Comparison of ENCODE assay signal across 17 cellular contexts in genomic region chr13:27913116-27913515, GRCh38. TPM values are rescaled to one million over a fixed set of nuclear protein-coding genes. Genes with fewer than 3 reads are reported as not detected.
A peak's percentile ranks its signal among the peaks of the same experiment; 100 is the strongest.
DNase-seq lines count a peak whose midpoint lies in the region; ATAC-seq and TF ChIP-seq lines count a peak whose summit lies in the region.
"Had no signal": no experiment of that assay in that cellular context is flagged by ENCODE, and none has a peak within 500 bp of the region (broad histone marks: within the 10 kb centered on the region; RNA-seq: fewer than 3 reads in every experiment).

No MANE protein-coding gene starts in this region.

- H3K79me2 ChIP-seq in PC-9 (ENCODE audit: low read depth) = no peaks in the 10 kb centered on the region

- no peaks in the 10 kb centered on the region for H3K9me2 ChIP-seq in PC-9 (ENCODE audit: insufficient read depth)

- H3K9me3 ChIP-seq in PC-9 (ENCODE audit: insufficient read depth, low read depth) = no peaks in the 10 kb centered on the region
- no peaks in the 10 kb centered on the region for H3K9me3 ChIP-seq in RWPE2 (ENCODE audit: severe bottlenecking)
- H3K9me3 ChIP-seq: HAP-1 had no signal

- H4K20me1 ChIP-seq in PC-9 (ENCODE audit: insufficient read depth) = no peaks in the 10 kb centered on the region

- CTCF ChIA-PET in PC-9 (lab: Charles Lee) = no interaction called here
- CTCF ChIA-PET in activated CD4-positive, alpha-beta memory T cell treated with anti-CD3 and anti-CD28 coated beads, Interleukin-2, amount 10 ng/mL, durations not matched to agents 7 days and 5 days (lab: Charles Lee) = no interaction called here

- H3K27ac Mint-ChIP-seq in nephron progenitor cell = no peak overlapping the region
- no peak overlapping the region for H3K27ac Mint-ChIP-seq in activated CD4-positive, alpha-beta memory T cell treated with anti-CD3 and anti-CD28 coated beads, Interleukin-2, amount 10 ng/mL, durations not matched to agents 7 days and 5 days
- H3K27ac Mint-ChIP-seq: CD4-positive, alpha-beta memory T cell; HFFc6 had no signal

- no peaks in the 10 kb centered on the region for H3K36me3 ChIP-seq in PC-9 (ENCODE audit: low read depth)
- no peaks in the 10 kb centered on the region for H3K36me3 ChIP-seq in RWPE2 (ENCODE audit: low read depth)
- H3K36me3 ChIP-seq: HAP-1 had no signal

- intact Hi-C loops in PC-9 (cut with micrococcal nuclease; ENCODE audit: unreplicated experiment) (no loop called here), cardiac septum (cut with DNase I) (no loop called here)

- peak; percentile 78 for ATAC-seq in RWPE2 (ENCODE audit: low read depth)

- H3K4me1 ChIP-seq in PC-9 (replicated peaks; ENCODE audit: insufficient read depth) (peaks cover 33% of the 10 kb centered on the region), RWPE2 (ENCODE audit: insufficient read depth, poor library complexity, severe bottlenecking) (no peaks in the 10 kb centered on the region)
- H3K4me1 ChIP-seq: HAP-1 had no signal

- peaks cover 12% of the 10 kb centered on the region for H3K4me1 Mint-ChIP-seq in nephron progenitor cell
- peaks cover 3% of the 10 kb centered on the region for H3K4me1 Mint-ChIP-seq in activated CD4-positive, alpha-beta memory T cell treated with anti-CD3 and anti-CD28 coated beads, Interleukin-2, amount 10 ng/mL, durations not matched to agents 7 days and 5 days

- TF ChIP-seq CTCF in PC-9 (conservative IDR thresholded peaks at IDR 0.05) (no peak), RWPE2 (IDR thresholded peaks at IDR 0.05; ENCODE audit: poor library complexity, severe bottlenecking) (no peak), epithelial cell of esophagus (IDR thresholded peaks at IDR 0.05; ENCODE audit: insufficient read depth, low read depth, low read length, missing control alignments) (no peak), nephron progenitor cell (IDR thresholded peaks at IDR 0.05) (no peak)

- DNase-seq in PC-9 (peak in 1 of 2 experiments; percentile 61), RWPE2 (ENCODE audit: low spot score) (no peak), epithelial cell of esophagus (ENCODE audit: low read depth) (peak; percentile 51), nephron progenitor cell (no peak), cardiac septum (ENCODE audit: low spot score) (no peak)
- no peak for DNase-seq in activated CD4-positive, alpha-beta memory T cell treated with anti-CD3 and anti-CD28 coated beads, Interleukin-2, amount 10 ng/mL, durations not matched to agents 7 days and 5 days
- DNase-seq: C1 segment of cervical spinal cord; Calu3; CD4-positive, alpha-beta memory T cell; COR-L47; DMS53; DND-41; GOT3; HFFc6 had no signal

- peak overlapping the region; percentile 55 for H3K4me2 ChIP-seq in PC-9

- H3K27ac ChIP-seq in PC-9 = peak overlapping the region; percentile 33
- no peak overlapping the region for H3K27ac ChIP-seq in RWPE2 (ENCODE audit: poor library complexity, severe bottlenecking)

- H3K27me3 ChIP-seq in PC-9 (ENCODE audit: insufficient read depth, low read depth) = peaks cover 14% of the 10 kb centered on the region
- peaks cover 28% of the 10 kb centered on the region for H3K27me3 ChIP-seq in RWPE2 (ENCODE audit: insufficient read depth, poor library complexity, severe bottlenecking)

- peaks cover 86% of the 10 kb centered on the region for H3K27me3 Mint-ChIP-seq in nephron progenitor cell (ENCODE audit: low read depth, poor library complexity)
- peaks cover 55% of the 10 kb centered on the region for H3K27me3 Mint-ChIP-seq in activated CD4-positive, alpha-beta memory T cell treated with anti-CD3 and anti-CD28 coated beads, Interleukin-2, amount 10 ng/mL, durations not matched to agents 7 days and 5 days

- no peak overlapping the region for H2AFZ ChIP-seq in PC-9

- peaks cover 9% of the 10 kb centered on the region for H3F3A ChIP-seq in PC-9 (ENCODE audit: insufficient read depth, low read depth)

- H3K36me3 Mint-ChIP-seq in nephron progenitor cell (ENCODE audit: low read depth) = no peaks in the 10 kb centered on the region
- peaks cover 2% of the 10 kb centered on the region for H3K36me3 Mint-ChIP-seq in activated CD4-positive, alpha-beta memory T cell treated with anti-CD3 and anti-CD28 coated beads, Interleukin-2, amount 10 ng/mL, durations not matched to agents 7 days and 5 days (ENCODE audit: low read depth)
- H3K36me3 Mint-ChIP-seq: CD4-positive, alpha-beta memory T cell had no signal

- no peak overlapping the region for H3K4me3 Mint-ChIP-seq in nephron progenitor cell
- no peak overlapping the region for H3K4me3 Mint-ChIP-seq in activated CD4-positive, alpha-beta memory T cell treated with anti-CD3 and anti-CD28 coated beads, Interleukin-2, amount 10 ng/mL, durations not matched to agents 7 days and 5 days
- H3K4me3 Mint-ChIP-seq: CD4-positive, alpha-beta memory T cell; HFFc6 had no signal

- H3K9me3 Mint-ChIP-seq in nephron progenitor cell = peaks cover 4% of the 10 kb centered on the region
- no peaks in the 10 kb centered on the region for H3K9me3 Mint-ChIP-seq in activated CD4-positive, alpha-beta memory T cell treated with anti-CD3 and anti-CD28 coated beads, Interleukin-2, amount 10 ng/mL, durations not matched to agents 7 days and 5 days
- H3K9me3 Mint-ChIP-seq: HFFc6 had no signal

- H3K4me3 ChIP-seq in PC-9 (no peak overlapping the region), RWPE2 (ENCODE audit: severe bottlenecking) (no peak overlapping the region), epithelial cell of esophagus (ENCODE audit: low read length) (no peak overlapping the region)
- H3K4me3 ChIP-seq: HAP-1 had no signal

- BruUV-seq in PC-9 (replicated peaks; lab: Mats Ljungman, UMichigan) = no TSS peak

- POLR2A ChIA-PET in PC-9 (lab: Charles Lee; ENCODE audit: unreplicated experiment) = no interaction called here
- POLR2A ChIA-PET in activated CD4-positive, alpha-beta memory T cell treated with anti-CD3 and anti-CD28 coated beads, Interleukin-2, amount 10 ng/mL, durations not matched to agents 7 days and 5 days (lab: Charles Lee) = no interaction called here

RNA-seq across cellular contexts. Expression of gene PDX1, which starts 6.7 kb away (rescaled TPM):
- total RNA-seq in PC-9 (2021) (not detected in 2 replicates), cardiac septum (not detected)
- not detected for total RNA-seq in activated CD4-positive, alpha-beta memory T cell treated with anti-CD3 and anti-CD28 coated beads, Interleukin-2, amount 10 ng/mL, durations not matched to agents 7 days and 5 days
- total RNA-seq: A172; A673; CD4-positive, alpha-beta memory T cell; HFFc6 had no signal

RNA-seq across cellular contexts. Expression of gene CDX2, which starts 56.0 kb away (rescaled TPM):
- total RNA-seq in PC-9 (2021) = not detected in 2 replicates
- total RNA-seq in activated CD4-positive, alpha-beta memory T cell treated with anti-CD3 and anti-CD28 coated beads, Interleukin-2, amount 10 ng/mL, durations not matched to agents 7 days and 5 days = not detected
- total RNA-seq in cardiac septum = not detected
- total RNA-seq: A172; A673; Calu3; CD4-positive, alpha-beta memory T cell; HFFc6 had no signal
